Comparison of ENCODE assay signal across 10 cellular contexts in genomic region chr3:111924283-111924682, GRCh38. TPM values are rescaled to one million over a fixed set of nuclear protein-coding genes. Genes with fewer than 3 reads are reported as not detected.
DNase-seq lines count a peak whose midpoint lies in the region; ATAC-seq, FAIRE-seq and TF ChIP-seq lines count a peak whose summit lies in the region.
"Had no signal": no experiment of that assay in that cellular context is flagged by ENCODE, and none has a peak within 500 bp of the region (broad histone marks: within the 10 kb centered on the region; RNA-seq: fewer than 3 reads in every experiment).

No MANE protein-coding gene starts in this region.

- H3K4me2 ChIP-seq in endothelial cell of umbilical vein (ENCODE audit: insufficient read depth, low read length) (no peak overlapping the region), SK-N-SH (no peak overlapping the region)

- H3K27ac Mint-ChIP-seq in Calu3 (ENCODE audit: unreplicated experiment) = peak overlapping the region; percentile 95

- H3K79me2 ChIP-seq in endothelial cell of umbilical vein (ENCODE audit: control insufficient read depth, insufficient read depth, low read length) (no peaks in the 10 kb centered on the region), SK-N-SH (ENCODE audit: insufficient read depth) (peaks cover 81% of the 10 kb centered on the region)

- H4K20me1 ChIP-seq in endothelial cell of umbilical vein (replicated peaks; ENCODE audit: control insufficient read depth, extremely low read depth, insufficient read depth, low read length) (no peaks in the 10 kb centered on the region), SK-N-SH (ENCODE audit: insufficient read depth) (no peaks in the 10 kb centered on the region)

- CTCF ChIA-PET in Calu3 (lab: Charles Lee) = no interaction called here
- CTCF ChIA-PET in endothelial cell of umbilical vein (lab: Charles Lee) = interaction anchor here (1.0 to 2.5 kb wide), 6 partner anchors 9 to 207 kb away, joined by 3 to 11 read pairs (median 4); no protein-coding TSS in a partner anchor
- CTCF ChIA-PET in SK-N-SH (lab: Yijun Ruan, JAX) = no interaction called here

- peaks cover 21% of the 10 kb centered on the region for H3K4me1 Mint-ChIP-seq in Calu3 (ENCODE audit: low read depth, unreplicated experiment)

- peaks cover 29% of the 10 kb centered on the region for H3K4me1 ChIP-seq in endothelial cell of umbilical vein (ENCODE audit: control insufficient read depth, extremely low read depth, insufficient read depth, low read length)
- H3K4me1 ChIP-seq in SK-N-SH (ENCODE audit: control insufficient read depth in 1 of 2, insufficient read depth in 2 of 2, low read depth in 1 of 2, low read length in 1 of 2) = peaks cover 0 to 14% of the 10 kb centered on the region in 2 experiments; a peak in 1 of 4 replicates

- H3K36me3 ChIP-seq in endothelial cell of umbilical vein (ENCODE audit: control insufficient read depth in 2 of 2, extremely low read depth in 1 of 2, insufficient read depth in 2 of 2, low read length in 2 of 2) (peaks cover 11 to 22% of the 10 kb centered on the region in 2 experiments), SK-N-SH (replicated peaks in 1 of 2; ENCODE audit: control insufficient read depth in 1 of 2, insufficient read depth in 2 of 2, low read length in 1 of 2) (peaks cover 39 to 57% of the 10 kb centered on the region in 2 experiments)

- no peaks in the 10 kb centered on the region for H3K9me3 ChIP-seq in endothelial cell of umbilical vein (replicated peaks; ENCODE audit: control insufficient read depth, insufficient read depth, low read length)
- H3K9me3 ChIP-seq in SK-N-SH = no peaks in the 10 kb centered on the region

- TF ChIP-seq RAD21 in SK-N-SH (IDR thresholded peaks at IDR 0.05; ENCODE audit: low read length) = no peak

- peak overlapping the region; percentile 2 for H3K4me3 Mint-ChIP-seq in Calu3 (ENCODE audit: low read depth, unreplicated experiment)

- H3K27ac ChIP-seq in endothelial cell of umbilical vein (ENCODE audit: insufficient read depth, low read depth, low read length) (peak overlapping the region; percentile 69), SK-N-SH (ENCODE audit: low read depth in 2 of 2, low read length in 1 of 2) (no peak overlapping the region)

- H3K4me3 ChIP-seq in endothelial cell of umbilical vein (replicated peaks in 1 of 3; ENCODE audit: insufficient read depth in 1 of 3, low read depth in 1 of 3, low read length in 3 of 3) (no peak overlapping the region), SK-N-SH (ENCODE audit: low read depth in 2 of 2, low read length in 1 of 2) (no peak overlapping the region)

- H3K36me3 Mint-ChIP-seq in Calu3 (ENCODE audit: insufficient read depth, unreplicated experiment) = peaks cover 23% of the 10 kb centered on the region

- TF ChIP-seq POLR2A in endothelial cell of umbilical vein (IDR thresholded peaks at IDR 0.05; ENCODE audit: low read depth, low read length) = no peak

- peak overlapping the region; percentile 39 for H3K9ac ChIP-seq in endothelial cell of umbilical vein (replicated peaks; ENCODE audit: extremely low read depth, insufficient read depth, low read length)
- H3K9ac ChIP-seq in SK-N-SH = no peak overlapping the region

- no peaks in the 10 kb centered on the region for H3F3A ChIP-seq in SK-N-SH (replicated peaks; ENCODE audit: insufficient read depth)

- intact Hi-C loops in Calu3 (cut with micrococcal nuclease; ENCODE audit: unreplicated experiment) = no loop called here
- intact Hi-C loops in endothelial cell of umbilical vein (cut with micrococcal nuclease) = loop anchor here (1.0 kb wide), 3 partner anchors 12 to 43 kb away; no protein-coding TSS in a partner anchor

- H3K27me3 Mint-ChIP-seq in Calu3 (ENCODE audit: unreplicated experiment) = no peaks in the 10 kb centered on the region

- peak; percentile 96 for FAIRE-seq in endothelial cell of umbilical vein (lab: Jason Lieb, UNC)
- FAIRE-seq: endometrium had no signal

- no peak for TF ChIP-seq EP300 in SK-N-SH (IDR thresholded peaks at IDR 0.05; ENCODE audit: borderline replicate concordance in 1 of 2, low read depth in 1 of 2, low read length in 1 of 2)

- ATAC-seq in HG02981 (IDR thresholded peaks at IDR 0.05; ENCODE audit: unreplicated experiment) = no peak

- H3K9me2 ChIP-seq in SK-N-SH = no peaks in the 10 kb centered on the region

- dilution Hi-C loops in endothelial cell of umbilical vein (cut with MboI; ENCODE audit: extremely low pct_ligation_motif_present, low sequenced_read_pairs) = no loop called here

- BruUV-seq in Calu3 (replicated peaks; lab: Mats Ljungman, UMichigan) (no TSS peak), endothelial cell of umbilical vein (replicated peaks; lab: Mats Ljungman, UMichigan) (no TSS peak)

- TF ChIP-seq CTCF in Calu3 (IDR thresholded peaks at IDR 0.05; ENCODE audit: unreplicated experiment) (no peak), endothelial cell of umbilical vein (IDR thresholded peaks at IDR 0.05; ENCODE audit: extremely low read depth in 1 of 2, insufficient read depth in 1 of 2, low read depth in 1 of 2, low read length in 2 of 2) (no peak), SK-N-SH (IDR thresholded peaks at IDR 0.05) (no peak)

- DNase-seq in Calu3 (peak; percentile 10), NCI-H2196 (lab: John Stamatoyannopoulos, UW; ENCODE audit: unreplicated experiment) (peak; percentile 98), endothelial cell of umbilical vein (ENCODE audit: low read depth, low spot score) (peak; percentile 99), myocyte (ENCODE audit: low read depth) (peak; percentile 99), HK-2 (ENCODE audit: unreplicated experiment) (no peak), SK-N-SH (no peak), NCI-H187 treated with DMSO at 0.1 percent for 48 hours (lab: John Stamatoyannopoulos, UW) (no peak)
- DNase-seq: stimulated activated CD4-positive, alpha-beta T cell treated with anti-CD3 and anti-CD28 coated beads, Interleukin-12 subunit alpha, Interleukin-12 subunit beta, amount 100 ng/mL, for 4 hours had no signal

- H2AFZ ChIP-seq in endothelial cell of umbilical vein (ENCODE audit: low read depth, low read length) (no peak overlapping the region), SK-N-SH (ENCODE audit: low read depth) (no peak overlapping the region)

- POLR2A ChIA-PET in endothelial cell of umbilical vein (lab: Charles Lee) (interaction anchor here (0.9 to 1.1 kb wide), 2 partner anchors 9 to 12 kb away, joined by 3 to 4 read pairs; no protein-coding TSS in a partner anchor), SK-N-SH (lab: Yijun Ruan, JAX) (no interaction called here)

- peaks cover 5% of the 10 kb centered on the region for H3K9me3 Mint-ChIP-seq in Calu3 (ENCODE audit: low read depth, unreplicated experiment)

- H3K27me3 ChIP-seq in endothelial cell of umbilical vein (ENCODE audit: control insufficient read depth in 2 of 2, insufficient read depth in 2 of 2, low read length in 2 of 2) (no peaks in the 10 kb centered on the region), SK-N-SH (ENCODE audit: insufficient read depth) (no peaks in the 10 kb centered on the region)

- H3K9me1 ChIP-seq in endothelial cell of umbilical vein (replicated peaks; ENCODE audit: control insufficient read depth, extremely low read depth, insufficient read depth, low read length) = no peaks in the 10 kb centered on the region

- WGBS in SK-N-SH (ENCODE audit: low lambda C conversion rate) = 86% methylated on average over 5 of the region's 6 CpGs

TF ChIP-seq in endothelial cell of umbilical vein, 7 proteins besides CTCF, POLR2A, EP300 and RAD21:
- TF ChIP-seq FOS (IDR thresholded peaks at IDR 0.05; ENCODE audit: borderline replicate concordance, insufficient read depth, low read length) = no peak
- TF ChIP-seq POLR2AphosphoS5 (IDR thresholded peaks at IDR 0.05; ENCODE audit: insufficient read depth, low read depth, low read length) = peak; percentile 80
TF ChIP-seq in endothelial cell of umbilical vein: peak in this region for 1.

TF ChIP-seq in SK-N-SH, 30 proteins besides CTCF, POLR2A, EP300 and RAD21 (continues in another document):
- TF ChIP-seq, protein P1, sequence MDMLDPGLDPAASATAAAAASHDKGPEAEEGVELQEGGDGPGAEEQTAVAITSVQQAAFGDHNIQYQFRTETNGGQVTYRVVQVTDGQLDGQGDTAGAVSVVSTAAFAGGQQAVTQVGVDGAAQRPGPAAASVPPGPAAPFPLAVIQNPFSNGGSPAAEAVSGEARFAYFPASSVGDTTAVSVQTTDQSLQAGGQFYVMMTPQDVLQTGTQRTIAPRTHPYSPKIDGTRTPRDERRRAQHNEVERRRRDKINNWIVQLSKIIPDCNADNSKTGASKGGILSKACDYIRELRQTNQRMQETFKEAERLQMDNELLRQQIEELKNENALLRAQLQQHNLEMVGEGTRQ (IDR thresholded peaks at IDR 0.05; ENCODE audit: borderline replicate concordance, low read depth, low read length) = no peak
- TF ChIP-seq RXRA (IDR thresholded peaks at IDR 0.05; ENCODE audit: borderline replicate concordance, low read depth) (no peak), TCF12 (IDR thresholded peaks at IDR 0.05) (no peak)

RNA-seq across cellular contexts. Expression of gene ABHD10, which starts 54.5 kb away (rescaled TPM):
- total RNA-seq in Calu3 (2022) (23.7 and 26.4 TPM in 2 replicates), endothelial cell of umbilical vein (26.2 and 37.0 TPM in 2 replicates), myocyte (27.1 and 30.1 TPM in 2 replicates)
- polyA plus RNA-seq in endothelial cell of umbilical vein (8.9 and 10.0 TPM in 2 replicates), SK-N-SH (2012; rRNA removed) (14.8 and 18.3 TPM in 2 replicates)
- polyA plus RNA-seq in endothelial cell of umbilical vein (2011; cell fraction: cytosol; rRNA removed) = 14.8 and 17.3 TPM in 2 replicates
- polyA plus RNA-seq in endothelial cell of umbilical vein (2011; cell fraction: nucleus; rRNA removed) = 19.6 and 20.6 TPM in 2 replicates
- 26.8 and 33.5 TPM in 2 replicates for polyA plus RNA-seq in endothelial cell of umbilical vein (2012)
- polyA minus RNA-seq in endothelial cell of umbilical vein = 15.7 and 20.7 TPM in 2 replicates
- polyA minus RNA-seq in endothelial cell of umbilical vein (2011; cell fraction: cytosol; rRNA and poly(A)+ RNA removed) = 22.8 TPM
- 12.6 and 18.0 TPM in 2 replicates for polyA minus RNA-seq in endothelial cell of umbilical vein (2011; cell fraction: nucleus; rRNA and poly(A)+ RNA removed)
- 18.7 TPM for polyA plus RNA-seq in myocyte (2012)
- polyA plus RNA-seq in SK-N-SH (2012; cell fraction: cytosol; rRNA removed) = 21.0 and 22.0 TPM in 2 replicates
- polyA plus RNA-seq in SK-N-SH (2012; cell fraction: nucleus; rRNA removed) = 6.4 and 16.8 TPM in 2 replicates

Comparison
In these comparisons a context has a peak if more than half of its experiments do, and no peak if none do; other contexts are left out.
1. DNase-seq: peak in Calu3 (single experiment), NCI-H2196 (single experiment), endothelial cell of umbilical vein (single experiment) and myocyte (single experiment); none in HK-2 (single experiment), SK-N-SH (single experiment) and NCI-H187 treated with DMSO at 0.1 percent for 48 hours (single experiment).